Comparison of ENCODE assay signal across 11 cellular contexts in genomic region chrX:15465347-15465746, GRCh38. TPM values are rescaled to one million over a fixed set of nuclear protein-coding genes. Genes with fewer than 3 reads are reported as not detected.
DNase-seq lines count a peak whose midpoint lies in the region; ATAC-seq and TF ChIP-seq lines count a peak whose summit lies in the region.
"Had no signal": no experiment of that assay in that cellular context is flagged by ENCODE, and none has a peak within 500 bp of the region (broad histone marks: within the 10 kb centered on the region; RNA-seq: fewer than 3 reads in every experiment).

No MANE protein-coding gene starts in this region.

- H3K27ac ChIP-seq in right atrium auricular region (peak overlapping the region; percentile 14 to 54), right cardiac atrium (ENCODE audit: low read length) (no peak overlapping the region), uterus (peak overlapping the region in 1 of 2 donors; percentile 39)
- H3K27ac ChIP-seq: esophagus squamous epithelium had no signal

- no peak for TF ChIP-seq POLR2A in uterus (IDR thresholded peaks at IDR 0.05)

- H3K9me3 ChIP-seq in right atrium auricular region: no peaks in the 10 kb centered on the region
- H3K9me3 ChIP-seq in right cardiac atrium (ENCODE audit: control insufficient read depth, low read length): no peaks in the 10 kb centered on the region
- H3K9me3 ChIP-seq in uterus: no peaks in the 10 kb centered on the region
- H3K9me3 ChIP-seq: esophagus squamous epithelium had no signal

- H3K27ac Mint-ChIP-seq in activated B cell treated with CpG ODN at 0.5 μM for 24 hours: peak overlapping the region; percentile 77
- H3K27ac Mint-ChIP-seq: activated naive CD8-positive, alpha-beta T cell treated with anti-CD3 and anti-CD28 coated beads, Interleukin-2, amount 10 ng/mL, durations not matched to agents 7 days and 5 days had no signal

- ATAC-seq in right cardiac atrium (no peak), HG02981 (IDR thresholded peaks at IDR 0.05; ENCODE audit: unreplicated experiment) (peak; percentile 72), activated B cell treated with CpG ODN at 0.5 μM for 24 hours (ENCODE audit: low read depth) (peak; percentile 18)

- H3K9me3 Mint-ChIP-seq in activated B cell treated with CpG ODN at 0.5 μM for 24 hours: no peaks in the 10 kb centered on the region
- H3K9me3 Mint-ChIP-seq: activated naive CD8-positive, alpha-beta T cell treated with anti-CD3 and anti-CD28 coated beads, Interleukin-2, amount 10 ng/mL, durations not matched to agents 7 days and 5 days had no signal

- 47% methylated on average over 4 of the region's 4 CpGs for WGBS in right cardiac atrium

- intact Hi-C loops in right cardiac atrium (cut with DNase I) (loop anchor here in 3 of 4 donors (5.0 to 10.0 kb wide), 3 partner anchors 111 to 121 kb away; no protein-coding TSS in a partner anchor), activated B cell treated with CpG ODN at 0.5 μM for 24 hours (cut with micrococcal nuclease) (loop anchor here (5.0 kb wide), 1 partner anchor 1428 kb away; no protein-coding TSS in a partner anchor), uterus (cut with DNase I; ENCODE audit: low total_unique reads) (loop anchor here (10.0 kb wide), 1 partner anchor 121 kb away; no protein-coding TSS in a partner anchor)

- H3K27me3 ChIP-seq in right atrium auricular region (no peaks in the 10 kb centered on the region), right cardiac atrium (ENCODE audit: control insufficient read depth, insufficient read depth) (no peaks in the 10 kb centered on the region), uterus (peaks cover 0 to 4% of the 10 kb centered on the region in 2 donors)
- H3K27me3 ChIP-seq: esophagus squamous epithelium had no signal

- H3K27me3 Mint-ChIP-seq in activated B cell treated with CpG ODN at 0.5 μM for 24 hours: no peaks in the 10 kb centered on the region

- peak overlapping the region; percentile 32 for H3K4me3 Mint-ChIP-seq in activated B cell treated with CpG ODN at 0.5 μM for 24 hours
- H3K4me3 Mint-ChIP-seq: activated naive CD8-positive, alpha-beta T cell treated with anti-CD3 and anti-CD28 coated beads, Interleukin-2, amount 10 ng/mL, durations not matched to agents 7 days and 5 days had no signal

- POLR2A ChIA-PET in activated B cell treated with CpG ODN at 0.5 μM for 24 hours (lab: Charles Lee): no interaction called here

- CTCF ChIA-PET in activated B cell treated with CpG ODN at 0.5 μM for 24 hours (lab: Charles Lee): interaction anchor here (4.2 kb wide), 1 partner anchor 116 kb away, joined by 28 read pairs; no protein-coding TSS in a partner anchor

- H3K4me1 Mint-ChIP-seq in activated B cell treated with CpG ODN at 0.5 μM for 24 hours: peaks cover 9% of the 10 kb centered on the region
- H3K4me1 Mint-ChIP-seq: activated naive CD8-positive, alpha-beta T cell treated with anti-CD3 and anti-CD28 coated beads, Interleukin-2, amount 10 ng/mL, durations not matched to agents 7 days and 5 days had no signal

- H3K36me3 ChIP-seq in right atrium auricular region: no peaks in the 10 kb centered on the region
- H3K36me3 ChIP-seq in uterus: no peaks in the 10 kb centered on the region
- H3K36me3 ChIP-seq: esophagus squamous epithelium had no signal

- no peaks in the 10 kb centered on the region for H3K4me1 ChIP-seq in right atrium auricular region
- peaks cover 2% of the 10 kb centered on the region for H3K4me1 ChIP-seq in right cardiac atrium (ENCODE audit: control insufficient read depth, insufficient read depth, low read length)
- no peaks in the 10 kb centered on the region for H3K4me1 ChIP-seq in uterus

- no peaks in the 10 kb centered on the region for H3K36me3 Mint-ChIP-seq in activated B cell treated with CpG ODN at 0.5 μM for 24 hours (ENCODE audit: low read depth)
- H3K36me3 Mint-ChIP-seq: activated naive CD8-positive, alpha-beta T cell treated with anti-CD3 and anti-CD28 coated beads, Interleukin-2, amount 10 ng/mL, durations not matched to agents 7 days and 5 days had no signal

- no peak for DNase-seq in right atrium auricular region (ENCODE audit: low spot score)
- no peak for DNase-seq in right cardiac atrium
- DNase-seq in activated B cell treated with CpG ODN at 0.5 μM for 24 hours: no peak
- DNase-seq in uterus: peak; percentile 41 to 66
- no peak for DNase-seq in T-helper 9 cell
- no peak for DNase-seq in mesenteric fat pad (ENCODE audit: low spot score)
- no peak for DNase-seq in dermis blood vessel endothelial cell
- DNase-seq: activated naive CD8-positive, alpha-beta T cell treated with anti-CD3 and anti-CD28 coated beads, Interleukin-2, amount 10 ng/mL, durations not matched to agents 7 days and 5 days; esophagus squamous epithelium; NCI-H526 had no signal

- TF ChIP-seq CTCF in right atrium auricular region (IDR thresholded peaks at IDR 0.05) (no peak), activated B cell treated with CpG ODN at 0.5 μM for 24 hours (IDR thresholded peaks at IDR 0.05) (no peak), uterus (IDR thresholded peaks at IDR 0.05) (no peak)

- H3K4me3 ChIP-seq in right atrium auricular region: no peak overlapping the region
- no peak overlapping the region for H3K4me3 ChIP-seq in right cardiac atrium (ENCODE audit: low read length)
- no peak overlapping the region for H3K4me3 ChIP-seq in uterus
- H3K4me3 ChIP-seq: esophagus squamous epithelium had no signal

RNA-seq across cellular contexts. Expression of gene PIR, which starts 27.8 kb away (rescaled TPM):
- 10 to 100 TPM; 14.3 to 19.2 TPM for total RNA-seq in right atrium auricular region
- total RNA-seq in right cardiac atrium: 10 to 100 TPM; 13.4 to 18.7 (median 14.7) TPM
- polyA plus RNA-seq in right cardiac atrium: 15.9 TPM
- total RNA-seq in activated B cell treated with CpG ODN at 0.5 μM for 24 hours: 0.82 and 1.7 TPM in 2 replicates
- 10 to 100 TPM in 2 of 4 donors, 1 to 10 TPM in 2; 2.9 to 16.1 (median 12.3) TPM for total RNA-seq in uterus
- 30.0 TPM for total RNA-seq in mesenteric fat pad
- 135 and 165 TPM in 2 replicates for total RNA-seq in dermis blood vessel endothelial cell

RNA-seq across cellular contexts. Expression of gene BMX, which starts 35.3 kb away (rescaled TPM):
- 10 to 100 TPM; 12.9 to 20.1 TPM for total RNA-seq in right atrium auricular region
- total RNA-seq in right cardiac atrium: 10 to 100 TPM in 2 of 4 donors, 1 to 10 TPM in 2; 5.9 to 16.3 (median 9.5) TPM
- polyA plus RNA-seq in right cardiac atrium: 4.7 TPM
- total RNA-seq in activated B cell treated with CpG ODN at 0.5 μM for 24 hours: not detected in 2 replicates
- total RNA-seq in uterus: 1 to 10 TPM in 3 of 4 donors, under 1 TPM in 1; 0.88 to 4.7 (median 2.4) TPM
- 1.7 TPM for total RNA-seq in mesenteric fat pad
- 208 and 253 TPM in 2 replicates for total RNA-seq in dermis blood vessel endothelial cell
- total RNA-seq: activated naive CD8-positive, alpha-beta T cell treated with anti-CD3 and anti-CD28 coated beads, Interleukin-2, amount 10 ng/mL, durations not matched to agents 7 days and 5 days had no signal

Comparison
In these comparisons a context has a peak if more than half of its experiments do, and no peak if none do; other contexts are left out.
1. DNase-seq: peak in uterus (2 of 2); none in right atrium auricular region (single experiment), right cardiac atrium (0 of 3), activated B cell treated with CpG ODN at 0.5 μM for 24 hours (single experiment), T-helper 9 cell (single experiment), mesenteric fat pad (single experiment) and dermis blood vessel endothelial cell (single experiment).
2. ATAC-seq: peak in HG02981 (single experiment) and activated B cell treated with CpG ODN at 0.5 μM for 24 hours (single experiment); none in right cardiac atrium (0 of 2).